8 cellular contexts compared by ENCODE assay signal in genomic region chr6:145148392-145149175, GRCh38.
DNase-seq lines count a peak whose midpoint lies in the region; ATAC-seq, FAIRE-seq and TF ChIP-seq lines count a peak whose summit lies in the region.

No MANE protein-coding gene starts in this region.

- no peaks in the 10 kb centered on the region for H3K9me2 ChIP-seq in MM.1S (replicated peaks; ENCODE audit: insufficient read depth, low read length)

- no peak overlapping the region for H3K27ac ChIP-seq in A549
- peak overlapping the region; percentile 73; the same call in 1 of the 2 replicates for H3K27ac ChIP-seq in MM.1S (ENCODE audit: low read length)
- H3K27ac ChIP-seq in smooth muscle cell (ENCODE audit: low read depth) = peak overlapping the region; percentile 83
- H3K27ac ChIP-seq in WERI-Rb-1 = no peak overlapping the region

- H3K27me3 ChIP-seq in MM.1S (replicated peaks; ENCODE audit: insufficient read depth, low read length) (no peaks in the 10 kb centered on the region), smooth muscle cell (ENCODE audit: low read depth) (no peaks in the 10 kb centered on the region), WERI-Rb-1 (ENCODE audit: insufficient read depth, low read depth, severe bottlenecking) (no peaks in the 10 kb centered on the region)

- no peak for TF ChIP-seq RAD21 in A549 (conservative IDR thresholded peaks at IDR 0.05 in 1 of 2, IDR thresholded peaks at IDR 0.05 in 1 of 2)

- 23% methylated on average over 4 of the region's 4 CpGs for WGBS in A549 (ENCODE audit: missing lambda C conversion rate)
- WGBS in smooth muscle cell (ENCODE audit: low lambda C conversion rate) = 54% methylated on average over 4 of the region's 4 CpGs

- TF ChIP-seq CTCF in A549 (IDR thresholded peaks at IDR 0.05) = no peak
- no peak for TF ChIP-seq CTCF in MM.1S (IDR thresholded peaks at IDR 0.05; ENCODE audit: low read length)
- TF ChIP-seq CTCF in cardiac fibroblast (IDR thresholded peaks at IDR 0.05; ENCODE audit: low read depth, low read length) = no peak
- no peak for TF ChIP-seq CTCF in smooth muscle cell (IDR thresholded peaks at IDR 0.05; ENCODE audit: borderline replicate concordance, insufficient read depth, poor library complexity, severe bottlenecking)
- TF ChIP-seq CTCF in WERI-Rb-1 (IDR thresholded peaks at IDR 0.05; ENCODE audit: low read depth, low read length) = no peak

- peaks cover 5% of the 10 kb centered on the region; the same call in 1 of the 3 replicates for H3K4me1 ChIP-seq in A549
- peaks cover 12% of the 10 kb centered on the region for H3K4me1 ChIP-seq in MM.1S (ENCODE audit: low read length)
- H3K4me1 ChIP-seq in smooth muscle cell (ENCODE audit: low read depth) = peaks cover 5% of the 10 kb centered on the region

- TF ChIP-seq POLR2A in A549 (IDR thresholded peaks at IDR 0.05; ENCODE audit: low read length) = no peak

- H3K36me3 ChIP-seq in MM.1S (replicated peaks; ENCODE audit: insufficient read depth, low read length) (no peaks in the 10 kb centered on the region), smooth muscle cell (ENCODE audit: low read depth) (no peaks in the 10 kb centered on the region), WERI-Rb-1 (no peaks in the 10 kb centered on the region)

- ATAC-seq in A549 (peak; percentile 66 to 96), GM19397 (IDR thresholded peaks at IDR 0.05; ENCODE audit: unreplicated experiment) (peak; percentile 59)

- no peaks in the 10 kb centered on the region for H3K79me2 ChIP-seq in MM.1S (ENCODE audit: low read length)
- H3K79me2 ChIP-seq in smooth muscle cell (ENCODE audit: low read depth) = no peaks in the 10 kb centered on the region

- CTCF ChIA-PET in A549 (lab: Yijun Ruan, JAX) = interaction anchor here (1.5 kb wide), 1 partner anchor 9 kb away, joined by 5 read pairs; no protein-coding TSS in a partner anchor

- H4K20me1 ChIP-seq in MM.1S (ENCODE audit: insufficient read depth, low read length) (no peaks in the 10 kb centered on the region), smooth muscle cell (ENCODE audit: low read depth) (no peaks in the 10 kb centered on the region)

- no peak overlapping the region for H3K9ac ChIP-seq in MM.1S (ENCODE audit: low read length)
- no peak overlapping the region for H3K9ac ChIP-seq in smooth muscle cell (ENCODE audit: low read depth)

- H3K4me2 ChIP-seq in A549 = peak overlapping the region; percentile 26; the same call in 2 of the 3 replicates
- peak overlapping the region; percentile 55 for H3K4me2 ChIP-seq in MM.1S (ENCODE audit: low read depth, low read length)
- H3K4me2 ChIP-seq in smooth muscle cell = peak overlapping the region; percentile 46

- 0 out of 2 replicates have a peak overlapping the region, but pooled peaks have one; percentile 25 for H2AFZ ChIP-seq in MM.1S (ENCODE audit: low read length)
- H2AFZ ChIP-seq in smooth muscle cell (ENCODE audit: low read depth) = no peak overlapping the region

- POLR2A ChIA-PET in A549 (lab: Yijun Ruan, JAX) = no interaction called here

- peak; percentile 2 to 46 for DNase-seq in A549 (ENCODE audit: low read depth in 1 of 2, low spot score in 1 of 2)
- peak; percentile 81 for DNase-seq in MM.1S
- peak; percentile 25 to 66 for DNase-seq in cardiac fibroblast (ENCODE audit: low read depth in 2 of 2)
- DNase-seq in smooth muscle cell (lab: John Stamatoyannopoulos, UW; ENCODE audit: unreplicated experiment) = no peak
- no peak for DNase-seq in WERI-Rb-1
- DNase-seq in NCI-H1048 (lab: John Stamatoyannopoulos, UW) = no peak
- no peak for DNase-seq in NCI-H510A treated with DMSO at 0.1 percent for 48 hours (lab: John Stamatoyannopoulos, UW)

- no peak for TF ChIP-seq EP300 in A549 (IDR thresholded peaks at IDR 0.05)

- H3F3A ChIP-seq in MM.1S (ENCODE audit: insufficient read depth, low read length) (peaks cover 10% of the 10 kb centered on the region; the same call in 1 of the 2 replicates), smooth muscle cell (ENCODE audit: low read depth) (peaks cover 4% of the 10 kb centered on the region)

- H3K9me3 ChIP-seq in A549 (no peaks in the 10 kb centered on the region), MM.1S (replicated peaks; ENCODE audit: insufficient read depth, low read length) (no peaks in the 10 kb centered on the region), smooth muscle cell (replicated peaks; ENCODE audit: low read depth) (no peaks in the 10 kb centered on the region), WERI-Rb-1 (ENCODE audit: severe bottlenecking) (no peaks in the 10 kb centered on the region)

- H3K4me3 ChIP-seq in A549 (no peak overlapping the region), MM.1S (ENCODE audit: low read length) (no peak overlapping the region), cardiac fibroblast (replicated peaks in 1 of 2; ENCODE audit: low read depth in 2 of 2, low read length in 2 of 2) (no peak overlapping the region), smooth muscle cell (no peak overlapping the region), WERI-Rb-1 (ENCODE audit: low read depth, low read length) (no peak overlapping the region)

- no peak for FAIRE-seq in A549 (lab: Jason Lieb, UNC)

TF ChIP-seq in A549, 52 proteins besides CTCF, POLR2A, EP300 and RAD21:
- TF ChIP-seq FOSL2 (IDR thresholded peaks at IDR 0.05) (peak; percentile 41; the same call in 1 of the 2 replicates), FOSL2 (CRISPR knock-in tag; IDR thresholded peaks at IDR 0.05) (peak; percentile 57), JUNB (IDR thresholded peaks at IDR 0.05) (peak; percentile 50; the same call in 1 of the 2 replicates), CEBPB (IDR thresholded peaks at IDR 0.05) (peak in 1 of 2 experiments; percentile 24; a peak in 1 of 4 replicates), RFX5 (IDR thresholded peaks at IDR 0.05) (no peak)

Comparison
In these comparisons a context has a peak if more than half of its experiments do, and no peak if none do; other contexts are left out.
1. DNase-seq: peak in A549 (2 of 2), MM.1S (single experiment) and cardiac fibroblast (2 of 2); none in smooth muscle cell (single experiment), WERI-Rb-1 (single experiment), NCI-H1048 (single experiment) and NCI-H510A treated with DMSO at 0.1 percent for 48 hours (single experiment).
2. H3K27ac ChIP-seq: peak in MM.1S (single experiment) and smooth muscle cell (single experiment); none in A549 (0 of 2) and WERI-Rb-1 (single experiment).
3. Peak in every context shown above with its lines, with median percentiles within 50 percentile points of each other: H3K4me2 ChIP-seq.